ENCODE assay signal across 1 cellular context in the genomic region with DNA sequence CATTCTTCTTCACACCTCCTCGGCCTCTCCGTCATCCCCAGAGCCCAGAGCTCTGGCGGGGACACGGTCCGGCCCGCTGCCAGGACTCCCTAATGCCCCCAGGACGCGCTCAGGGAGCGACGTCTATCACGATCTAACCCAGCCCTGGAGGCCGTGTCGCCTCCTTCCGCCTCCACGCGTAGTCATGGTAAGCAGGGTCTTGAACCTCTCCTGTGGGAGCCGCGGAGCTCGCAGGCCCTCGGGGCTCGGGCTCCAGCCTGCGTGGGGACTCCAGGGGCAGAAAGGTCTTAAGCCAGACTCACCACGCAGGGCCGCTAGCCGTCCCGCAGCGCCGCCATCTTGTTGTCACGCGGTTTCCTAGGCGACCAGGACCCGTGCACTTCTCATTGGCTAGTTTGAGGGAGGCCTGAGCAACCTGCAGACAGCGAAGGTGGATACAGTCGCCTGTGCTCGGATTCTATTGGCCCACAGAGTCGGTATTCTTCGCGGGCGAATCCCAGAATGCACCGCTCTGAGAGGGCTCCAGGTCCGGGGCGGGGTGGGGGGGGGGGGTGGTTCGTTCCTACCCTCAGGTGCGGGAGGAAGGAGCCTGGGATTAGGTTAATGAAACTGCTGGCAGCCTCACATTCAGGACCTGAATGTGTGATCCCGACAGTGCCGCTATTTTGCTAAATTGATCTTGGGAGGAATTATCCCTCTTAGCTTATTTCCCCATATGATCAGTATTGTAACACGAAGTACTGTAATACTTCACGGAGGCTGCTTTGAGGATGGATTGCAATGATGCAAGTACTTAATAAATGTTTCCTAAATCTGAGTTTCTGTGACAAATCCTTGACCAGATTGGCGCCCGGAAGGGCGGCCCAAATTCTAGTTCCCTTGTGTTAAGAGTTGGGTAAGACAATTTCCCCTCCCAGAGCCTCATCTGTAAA.
TF ChIP-seq lines count a peak whose summit lies in the region.

A gene with protein sequence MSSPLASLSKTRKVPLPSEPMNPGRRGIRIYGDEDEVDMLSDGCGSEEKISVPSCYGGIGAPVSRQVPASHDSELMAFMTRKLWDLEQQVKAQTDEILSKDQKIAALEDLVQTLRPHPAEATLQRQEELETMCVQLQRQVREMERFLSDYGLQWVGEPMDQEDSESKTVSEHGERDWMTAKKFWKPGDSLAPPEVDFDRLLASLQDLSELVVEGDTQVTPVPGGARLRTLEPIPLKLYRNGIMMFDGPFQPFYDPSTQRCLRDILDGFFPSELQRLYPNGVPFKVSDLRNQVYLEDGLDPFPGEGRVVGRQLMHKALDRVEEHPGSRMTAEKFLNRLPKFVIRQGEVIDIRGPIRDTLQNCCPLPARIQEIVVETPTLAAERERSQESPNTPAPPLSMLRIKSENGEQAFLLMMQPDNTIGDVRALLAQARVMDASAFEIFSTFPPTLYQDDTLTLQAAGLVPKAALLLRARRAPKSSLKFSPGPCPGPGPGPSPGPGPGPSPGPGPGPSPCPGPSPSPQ (minus strand): TSS at position 347 of the 932 bp plus-strand sequence. CDS start 3,753 bp downstream, outside the sequence.

TF ChIP-seq in SK-N-SH treated with all-trans-retinoic acid at 6 μM for 48 hours, 23 proteins besides CTCF, POLR2A, EP300 and RAD21 (continued from another document):
- TF ChIP-seq ZC3H10 (CRISPR knock-in tag; IDR thresholded peaks at IDR 0.05), result no peak
